1 cellular context compared by ENCODE assay signal in genomic region chr2:133063792-133064191, GRCh38.
A peak's percentile ranks its signal among the peaks of the same experiment; 100 is the strongest.
TF ChIP-seq lines count a peak whose summit lies in the region.

No MANE protein-coding gene starts in this region.

TF ChIP-seq in WTC11, 78 proteins besides CTCF, POLR2A, EP300 and RAD21 (continued from another document):
- TF ChIP-seq USF1 (CRISPR knock-in tag; IDR thresholded peaks at IDR 0.05) (peak; percentile 34; the same call in 1 of the 2 replicates), MYBL2 (CRISPR knock-in tag; IDR thresholded peaks at IDR 0.05) (no peak)
